Comparison of ENCODE assay signal across 24 cellular contexts in genomic region chr16:27903046-27903655, GRCh38.
"Had no signal": no experiment of that assay in that cellular context is flagged by ENCODE, and none has a peak within 500 bp of the region (broad histone marks: within the 10 kb centered on the region; RNA-seq: fewer than 3 reads in every experiment).

No MANE protein-coding gene starts in this region.

- ATAC-seq: left colon; left lung; lower lobe of right lung; naive thymus-derived CD8-positive, alpha-beta T cell; sciatic nerve; stimulated activated effector memory CD8-positive, alpha-beta T cell treated with anti-CD3 and anti-CD28 coated beads, Interleukin-12 subunit alpha, Interleukin-12 subunit beta, amount 100 ng/mL, for 72 hours; stimulated activated naive CD8-positive, alpha-beta T cell treated with anti-CD3 and anti-CD28 coated beads, Interleukin-15, amount 100 ng/mL, for 72 hours had no signal

- H3K4me1 ChIP-seq: left lung, lower lobe of right lung, parathyroid adenoma, right atrium auricular region, testis, thyroid gland, transverse colon, upper lobe of left lung had no signal

- H3K27ac ChIP-seq: left lung, lower lobe of right lung, parathyroid adenoma, right atrium auricular region, skin epidermis, testis, thyroid gland, transverse colon, upper lobe of left lung had no signal

- DNase-seq: head of caudate nucleus; hippocampal formation; kidney; left colon; left lung; lower lobe of right lung; mammary epithelial cell; mesenchymal stem cell; naive thymus-derived CD8-positive, alpha-beta T cell; nucleus accumbens; stimulated activated CD4-positive, alpha-beta T cell treated with anti-CD3 and anti-CD28 coated beads, Interleukin-4, amount 100 ng/mL, for 24 hours; stimulated activated naive CD4-positive, alpha-beta T cell treated with Interleukin-2 at 50 U/mL for 16 hours; stimulated activated naive CD8-positive, alpha-beta T cell treated with anti-CD3 and anti-CD28 coated beads, Interleukin-15, amount 100 ng/mL, for 72 hours; substantia nigra; testis; thyroid gland; transverse colon had no signal

- H3K9ac ChIP-seq: parathyroid adenoma had no signal

- FAIRE-seq: islet of Langerhans, kidney had no signal

- H3K4me3 ChIP-seq: left lung, lower lobe of right lung, right atrium auricular region, skin epidermis, testis, thyroid gland, transverse colon, upper lobe of left lung had no signal

- H3K27me3 ChIP-seq: right atrium auricular region, testis, thyroid gland, transverse colon, upper lobe of left lung had no signal

- H2AFZ ChIP-seq: parathyroid adenoma had no signal

- H3K9me3 ChIP-seq: left lung, lower lobe of right lung, right atrium auricular region, testis, thyroid gland, transverse colon, upper lobe of left lung had no signal

- H3K36me3 ChIP-seq: left lung, lower lobe of right lung, right atrium auricular region, thyroid gland, transverse colon, upper lobe of left lung had no signal

- H3K79me2 ChIP-seq: parathyroid adenoma had no signal
